Comparison of ENCODE assay signal across 8 cellular contexts in the genomic region with DNA sequence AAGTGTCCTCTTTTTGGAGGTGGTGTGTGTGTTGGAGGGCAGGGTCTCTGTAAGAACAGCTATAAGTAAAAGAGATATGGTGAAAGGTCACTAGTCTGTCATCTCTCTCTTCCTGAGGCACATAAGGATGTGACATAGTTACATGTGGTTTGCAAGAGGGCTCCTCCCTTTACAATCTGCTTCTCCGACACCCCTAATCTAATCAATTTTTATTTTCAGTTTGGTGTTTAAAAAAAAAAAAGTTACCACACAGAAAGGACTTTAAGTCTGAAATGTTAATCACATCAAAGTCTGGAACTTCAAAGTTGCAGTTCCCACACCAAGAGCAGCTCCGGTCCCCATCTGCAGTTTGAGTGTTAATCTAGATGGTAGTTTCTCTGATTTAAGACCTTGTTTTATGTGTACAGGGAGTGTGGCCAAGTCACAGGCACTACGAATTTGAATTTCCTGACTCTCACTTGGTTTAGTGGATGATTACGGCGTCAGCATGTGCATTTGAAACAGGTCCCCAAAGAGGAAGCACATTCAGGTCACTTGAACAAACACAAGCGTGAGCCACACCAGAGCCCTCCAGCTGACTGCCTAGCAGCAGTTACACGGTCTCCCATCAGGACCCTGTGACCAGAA. TPM values are rescaled to one million over a fixed set of nuclear protein-coding genes. Genes with fewer than 3 reads are reported as not detected.
DNase-seq lines count a peak whose midpoint lies in the region; ATAC-seq, FAIRE-seq and TF ChIP-seq lines count a peak whose summit lies in the region.

No MANE protein-coding gene starts in this region.

- 0 out of 2 replicates have a peak overlapping the region, but pooled peaks have one; percentile 22 for H3K9ac ChIP-seq in GM12878 (ENCODE audit: control insufficient read depth, insufficient read depth, low read length)

- no peaks in the 10 kb centered on the region for H3K9me2 ChIP-seq in hepatocyte (replicated peaks; ENCODE audit: insufficient read depth)

- RAD21 ChIA-PET in GM12878 (lab: Charles Lee; ENCODE audit: unreplicated experiment): interaction anchor here (0.8 to 1.7 kb wide), 2 partner anchors 40 to 113 kb away, joined by 4 read pairs; no protein-coding TSS in a partner anchor

- TF ChIP-seq CTCF in GM12878 (IDR thresholded peaks at IDR 0.05 in 2 of 3, conservative IDR thresholded peaks at IDR 0.05 in 1 of 3; ENCODE audit: control insufficient read depth in 2 of 3, extremely low read depth in 1 of 3, insufficient read depth in 1 of 3, low read depth in 3 of 3, low read length in 3 of 3) (no peak), hepatocyte (IDR thresholded peaks at IDR 0.05; ENCODE audit: poor library complexity) (no peak), progenitor cell of endocrine pancreas (IDR thresholded peaks at IDR 0.05; ENCODE audit: unreplicated experiment) (no peak)

- TF ChIP-seq EP300 in GM12878 (IDR thresholded peaks at IDR 0.05; ENCODE audit: borderline replicate concordance in 1 of 2, control insufficient read depth in 1 of 2, low read depth in 2 of 2, low read length in 2 of 2): no peak

- ATAC-seq in GM18505 (IDR thresholded peaks at IDR 0.05; ENCODE audit: unreplicated experiment): peak; percentile 79
- peak; percentile 89 for ATAC-seq in GM12878

- WGBS in GM12878 (ENCODE audit: insufficient coverage, insufficient replicate concordance, low lambda C conversion rate, missing lambda C conversion rate): 13% methylated on average over 7 of the region's 7 CpGs
- 69% methylated on average over 7 of the region's 7 CpGs for WGBS in hepatocyte (ENCODE audit: low lambda C conversion rate, missing lambda C conversion rate)

- H3K27me3 Mint-ChIP-seq in progenitor cell of endocrine pancreas: no peaks in the 10 kb centered on the region

- FAIRE-seq in GM12878 (lab: Jason Lieb, UNC): peak; percentile 84

- 0 out of 4 replicates have a peak, but pooled peaks cover 0 to 2% of the 10 kb centered on the region in 2 experiments for H3K36me3 ChIP-seq in GM12878 (ENCODE audit: control insufficient read depth in 2 of 2, insufficient read depth in 2 of 2, low read length in 1 of 2)
- no peaks in the 10 kb centered on the region for H3K36me3 ChIP-seq in hepatocyte (replicated peaks; ENCODE audit: insufficient read depth, low read depth)
- H3K36me3 ChIP-seq in H7 (replicated peaks; ENCODE audit: control insufficient read depth, insufficient read depth, low read length): no peaks in the 10 kb centered on the region

- CTCF ChIA-PET in HEK293T (lab: Yijun Ruan, JAX) (interaction anchor here (0.7 to 1.0 kb wide), 2 partner anchors 21 to 55 kb away, joined by 3 read pairs; no protein-coding TSS in a partner anchor), GM12878 (lab: Yijun Ruan, JAX) (interaction anchor here (0.6 to 1.5 kb wide), 2 partner anchors 9 to 102 kb away, joined by 3 read pairs; no protein-coding TSS in a partner anchor)

- DNase-seq in HEK293T (ENCODE audit: extremely low spot score) (peak; percentile 23), SHP77 treated with DMSO at 0.1 percent for 48 hours (lab: John Stamatoyannopoulos, UW) (peak; percentile 19), GM12878 (ENCODE audit: low read depth, low spot score) (peak; percentile 64), occipital lobe (lab: John Stamatoyannopoulos, UW) (peak; percentile 10), hepatocyte (ENCODE audit: low spot score) (no peak), H7 (no peak), progenitor cell of endocrine pancreas (ENCODE audit: low spot score, unreplicated experiment) (no peak)

- SMC1A ChIA-PET in GM12878 (lab: Charles Lee; ENCODE audit: uncharacterized antibody, unreplicated experiment): interaction anchor here (0.6 to 1.5 kb wide), 4 partner anchors 9 to 858 kb away, joined by 3 to 5 read pairs (median 4); no protein-coding TSS in a partner anchor

- H3K27me3 ChIP-seq in GM12878 (replicated peaks in 1 of 2; ENCODE audit: control insufficient read depth in 2 of 2, insufficient read depth in 2 of 2, low read length in 1 of 2): no peaks in the 10 kb centered on the region
- no peaks in the 10 kb centered on the region for H3K27me3 ChIP-seq in hepatocyte
- H3K27me3 ChIP-seq in H7 (ENCODE audit: control insufficient read depth, insufficient read depth, low read length): no peaks in the 10 kb centered on the region

- H3K27ac ChIP-seq in GM12878 (ENCODE audit: control insufficient read depth, insufficient read depth) (peak overlapping the region; percentile 29), hepatocyte (no peak overlapping the region)

- H3K79me2 ChIP-seq in GM12878 (ENCODE audit: control insufficient read depth, insufficient read depth, low read length): peaks cover 21% of the 10 kb centered on the region
- H3K79me2 ChIP-seq in hepatocyte: peaks cover 79% of the 10 kb centered on the region

- H3K4me1 ChIP-seq in GM12878 (ENCODE audit: control insufficient read depth, insufficient read depth, low read length) (peaks cover 19% of the 10 kb centered on the region), hepatocyte (ENCODE audit: insufficient read depth) (no peaks in the 10 kb centered on the region)

- in situ Hi-C loops in GM12878 (cut with MboI): no loop called here

- TF ChIP-seq POLR2A in GM18505 (IDR thresholded peaks at IDR 0.05; ENCODE audit: borderline replicate concordance, extremely low read depth, insufficient read depth, insufficient read length) (peak; percentile 28), GM12878 (IDR thresholded peaks at IDR 0.05; ENCODE audit: low read depth, low read length) (peak; percentile 55)

- H3K36me3 Mint-ChIP-seq in progenitor cell of endocrine pancreas (ENCODE audit: insufficient read depth): no peaks in the 10 kb centered on the region

- no peak overlapping the region for H2AFZ ChIP-seq in GM12878 (ENCODE audit: control insufficient read depth, low read depth, low read length)
- H2AFZ ChIP-seq in hepatocyte: no peak overlapping the region

- H3K27ac Mint-ChIP-seq in progenitor cell of endocrine pancreas: no peak overlapping the region

- H3K9me3 ChIP-seq in GM12878 (replicated peaks; ENCODE audit: control insufficient read depth, insufficient read depth, low read length) (no peaks in the 10 kb centered on the region; the same call in 2 of the 3 replicates), hepatocyte (ENCODE audit: low read depth) (no peaks in the 10 kb centered on the region)

- H3K4me2 ChIP-seq in GM12878 (ENCODE audit: control insufficient read depth, insufficient read depth) (peak overlapping the region; percentile 44; the same call in 1 of the 2 replicates), hepatocyte (no peak overlapping the region)

- no peak overlapping the region for H3K4me3 Mint-ChIP-seq in progenitor cell of endocrine pancreas (ENCODE audit: low read depth)

- H3K4me1 Mint-ChIP-seq in progenitor cell of endocrine pancreas (ENCODE audit: low read depth): peaks cover 18% of the 10 kb centered on the region

- H4K20me1 ChIP-seq in GM12878 (ENCODE audit: control insufficient read depth, insufficient read depth) (peaks cover 3% of the 10 kb centered on the region), hepatocyte (ENCODE audit: insufficient read depth, poor library complexity, severe bottlenecking) (peaks cover 50% of the 10 kb centered on the region)

- POLR2A ChIA-PET in HEK293T (lab: Yijun Ruan, JAX) (no interaction called here), GM12878 (lab: Charles Lee) (no interaction called here)

- H3K4me3 ChIP-seq in GM12878: peak overlapping the region; percentile 25; the same call in 1 of the 2 replicates
- no peak overlapping the region for H3K4me3 ChIP-seq in hepatocyte
- no peak overlapping the region for H3K4me3 ChIP-seq in H7 (ENCODE audit: insufficient read depth, low read depth, low read length)

- TF ChIP-seq RAD21 in GM12878 (IDR thresholded peaks at IDR 0.05; ENCODE audit: insufficient read depth, low read depth, low read length): no peak

- intact Hi-C loops in GM12878 (cut with micrococcal nuclease; ENCODE audit: unreplicated experiment): no loop called here

- H3K9me3 Mint-ChIP-seq in progenitor cell of endocrine pancreas (ENCODE audit: low read depth): no peaks in the 10 kb centered on the region

- BruUV-seq in GM12878 (replicated peaks; lab: Mats Ljungman, UMichigan): no TSS peak

TF ChIP-seq in HEK293T, 16 proteins besides CTCF, POLR2A, EP300 and RAD21 (continues in another document):
- TF ChIP-seq FOXM1 (IDR thresholded peaks at IDR 0.05; ENCODE audit: borderline replicate concordance) (no peak), HDGF (IDR thresholded peaks at IDR 0.05; ENCODE audit: borderline replicate concordance) (no peak), NFRKB (IDR thresholded peaks at IDR 0.05) (no peak), BHLHE40 (IDR thresholded peaks at IDR 0.05; ENCODE audit: borderline replicate concordance) (no peak), TARDBP (IDR thresholded peaks at IDR 0.05) (no peak), SUZ12 (IDR thresholded peaks at IDR 0.05) (no peak), ARNT (IDR thresholded peaks at IDR 0.05) (no peak)

TF ChIP-seq in GM12878, 131 proteins besides CTCF, POLR2A, EP300 and RAD21 (continues in another document):
- no peak for TF ChIP-seq EGR1 (IDR thresholded peaks at IDR 0.05; ENCODE audit: borderline replicate concordance in 1 of 2, low read depth in 2 of 2, low read length in 2 of 2)
- TF ChIP-seq RFX5 (IDR thresholded peaks at IDR 0.05; ENCODE audit: low read depth, low read length): no peak
- TF ChIP-seq MTA2 (IDR thresholded peaks at IDR 0.05; ENCODE audit: low read depth): no peak
- no peak for TF ChIP-seq CBX5 (IDR thresholded peaks at IDR 0.05; ENCODE audit: low read depth)
- no peak for TF ChIP-seq PML (IDR thresholded peaks at IDR 0.05; ENCODE audit: low read length)

RNA-seq across cellular contexts. Expression of a gene that starts 53.1 kb away (rescaled TPM):
- total RNA-seq in GM12878 (2013; cell fraction: nucleolus; rRNA removed): 11.4 and 11.6 TPM in 2 replicates
- 0.65 and 0.96 TPM in 2 replicates for total RNA-seq in GM12878 (2014; rRNA removed)
- total RNA-seq in GM12878 (2014; rRNA removed; fragmentation: Illumina TruSeq; extraction: Trizol): 0.88 and 1.1 TPM in 2 replicates
- 1.6 and 2.4 TPM in 2 replicates for total RNA-seq in GM12878 (2021)
- polyA plus RNA-seq in GM12878 (2011; ENCODE audit: low read depth): 4.7 TPM
- polyA plus RNA-seq in GM12878 (2011; rRNA removed): 7.0 and 8.3 TPM in 2 replicates
- polyA plus RNA-seq in GM12878 (2011; cell fraction: cytosol; rRNA removed): 7.5 and 8.5 TPM in 2 replicates
- polyA plus RNA-seq in GM12878 (2011; cell fraction: nucleus; rRNA removed): 6.3 and 8.8 TPM in 2 replicates
- 5.2 and 6.1 TPM in 2 replicates for polyA plus RNA-seq in GM12878 (2012)
- polyA plus RNA-seq in GM12878 (2014; fragmentation: Illumina TruSeq; extraction: Trizol): 1.4 and 1.6 TPM in 2 replicates
- under 1 TPM; 0.64 to 0.72 TPM for polyA plus RNA-seq in GM12878 (2014; fragmentation: Nextera tagmentation; extraction: Ambion mirVana)
- 0.70 TPM in 2 replicates for polyA plus RNA-seq in GM12878 (2014; rRNA removed)
- under 1 TPM; 0.58 to 0.79 TPM for polyA plus RNA-seq in GM12878 (2016; fragmentation: Nextera tagmentation; extraction: Ambion mirVana)
- polyA minus RNA-seq in GM12878 (2011; rRNA and poly(A)+ RNA removed): 20.9 and 28.1 TPM in 2 replicates
- 11.6 and 15.6 TPM in 2 replicates for polyA minus RNA-seq in GM12878 (2011; cell fraction: cytosol; rRNA and poly(A)+ RNA removed)
- 9.1 and 21.0 TPM in 2 replicates for polyA minus RNA-seq in GM12878 (2011; cell fraction: nucleus; rRNA and poly(A)+ RNA removed)
- 4.2 TPM for total RNA-seq in occipital lobe
- 26.5 and 30.3 TPM in 2 replicates for total RNA-seq in hepatocyte
- 35.2 and 48.3 TPM in 2 replicates for polyA plus RNA-seq in hepatocyte
- 24.3 and 34.0 TPM in 2 replicates for total RNA-seq in H7 (2014; rRNA removed; shearing (Covaris generic))
- 15.7 TPM in 2 replicates for total RNA-seq in progenitor cell of endocrine pancreas

Comparison
In these comparisons a context has a peak if more than half of its experiments do, and no peak if none do; other contexts are left out.
1. DNase-seq: peak in HEK293T (single experiment), SHP77 treated with DMSO at 0.1 percent for 48 hours (single experiment), GM12878 (single experiment) and occipital lobe (single experiment); none in hepatocyte (single experiment), H7 (single experiment) and progenitor cell of endocrine pancreas (single experiment).